ENCODE assay signal across 15 cellular contexts in the genomic region with DNA sequence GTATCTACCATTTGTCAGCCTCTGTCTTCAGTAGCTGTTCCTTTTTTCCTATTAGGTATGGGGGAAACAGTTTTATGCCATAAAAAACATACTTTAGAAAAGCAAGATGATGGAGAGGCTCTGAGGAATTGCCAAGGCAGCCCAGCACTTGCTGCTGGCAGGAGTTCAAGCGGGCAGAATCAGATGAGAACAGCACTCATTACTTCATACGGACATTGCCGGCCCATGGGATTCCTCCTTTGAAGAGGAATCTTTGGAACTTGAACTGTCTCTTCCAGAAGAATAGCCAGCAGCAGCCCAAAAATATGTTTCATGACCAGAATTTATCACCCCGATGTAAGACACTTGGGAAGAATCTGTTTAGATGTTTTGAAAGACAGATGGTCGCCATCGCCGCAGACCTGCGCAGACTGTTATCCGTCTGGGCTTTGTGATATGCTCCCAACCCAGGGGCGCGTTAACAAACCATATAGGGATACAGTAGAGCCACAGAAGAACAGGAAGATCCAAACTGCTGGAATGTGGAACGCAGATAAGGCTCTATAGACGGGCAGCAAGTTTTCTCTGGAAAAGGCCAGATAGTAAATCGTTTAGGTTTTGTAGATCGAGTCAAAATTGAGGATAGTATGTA. TPM values are rescaled to one million over a fixed set of nuclear protein-coding genes. Genes with fewer than 3 reads are reported as not detected.
DNase-seq lines count a peak whose midpoint lies in the region; ATAC-seq, FAIRE-seq and TF ChIP-seq lines count a peak whose summit lies in the region.
"Had no signal": no experiment of that assay in that cellular context is flagged by ENCODE, and none has a peak within 500 bp of the region (broad histone marks: within the 10 kb centered on the region; RNA-seq: fewer than 3 reads in every experiment).

No MANE protein-coding gene starts in this region.

- H3K36me3 ChIP-seq in astrocyte (ENCODE audit: insufficient read depth, low read length) = no peaks in the 10 kb centered on the region
- no peaks in the 10 kb centered on the region for H3K36me3 ChIP-seq in subcutaneous abdominal adipose tissue (ENCODE audit: control insufficient read depth in 5 of 5, insufficient read depth in 5 of 5, low read length in 5 of 5)
- H3K36me3 ChIP-seq: spleen had no signal

- no peak for FAIRE-seq in astrocyte (lab: Jason Lieb, UNC)

- H3K27ac ChIP-seq in astrocyte (ENCODE audit: low read depth, low read length) = no peak overlapping the region
- H3K27ac ChIP-seq in right cardiac atrium (ENCODE audit: low read length) = peak overlapping the region; percentile 89
- peak overlapping the region; percentile 46 for H3K27ac ChIP-seq in subcutaneous abdominal adipose tissue (ENCODE audit: low read depth, low read length)

- H3K79me2 ChIP-seq in astrocyte (ENCODE audit: insufficient read depth, low read length) = peaks cover 4% of the 10 kb centered on the region

- intact Hi-C loops in right cardiac atrium (cut with DNase I) = no loop called here
- intact Hi-C loops in posterior cingulate gyrus (cut with DNase I) = no loop called here

- H3K4me1 Mint-ChIP-seq in astrocyte (ENCODE audit: low read depth, unreplicated experiment) = peaks cover 20% of the 10 kb centered on the region

- H3K9me3 Mint-ChIP-seq in astrocyte (ENCODE audit: unreplicated experiment) = no peaks in the 10 kb centered on the region
- H3K9me3 Mint-ChIP-seq: activated CD4-positive, alpha-beta memory T cell treated with anti-CD3 and anti-CD28 coated beads, Interleukin-2, amount 10 ng/mL, durations not matched to agents 7 days and 5 days; naive B cell had no signal

- no peak overlapping the region for H3K4me2 ChIP-seq in astrocyte (ENCODE audit: low read length)

- peak overlapping the region; percentile 49 for H3K27ac Mint-ChIP-seq in astrocyte (ENCODE audit: unreplicated experiment)
- H3K27ac Mint-ChIP-seq: activated CD4-positive, alpha-beta memory T cell treated with anti-CD3 and anti-CD28 coated beads, Interleukin-2, amount 10 ng/mL, durations not matched to agents 7 days and 5 days; H9 had no signal

- no peaks in the 10 kb centered on the region for H3K36me3 Mint-ChIP-seq in astrocyte (ENCODE audit: low read depth, unreplicated experiment)
- H3K36me3 Mint-ChIP-seq: naive B cell had no signal

- H3K27me3 ChIP-seq in astrocyte (ENCODE audit: insufficient read depth, low read length) (no peaks in the 10 kb centered on the region), right cardiac atrium (ENCODE audit: control insufficient read depth, insufficient read depth) (no peaks in the 10 kb centered on the region), subcutaneous abdominal adipose tissue (ENCODE audit: control insufficient read depth in 5 of 5, insufficient read depth in 4 of 5, low read length in 5 of 5) (no peaks in the 10 kb centered on the region)
- H3K27me3 ChIP-seq: spleen had no signal

- H4K20me1 ChIP-seq in astrocyte (ENCODE audit: insufficient read depth, low read length) = no peaks in the 10 kb centered on the region

- TF ChIP-seq CTCF in astrocyte (IDR thresholded peaks at IDR 0.05; ENCODE audit: insufficient read depth, low read depth, low read length) = no peak

- H2AFZ ChIP-seq in astrocyte (ENCODE audit: low read depth, low read length) = no peak overlapping the region

- H3K4me3 Mint-ChIP-seq in astrocyte (ENCODE audit: unreplicated experiment) = no peak overlapping the region
- H3K4me3 Mint-ChIP-seq: activated CD4-positive, alpha-beta memory T cell treated with anti-CD3 and anti-CD28 coated beads, Interleukin-2, amount 10 ng/mL, durations not matched to agents 7 days and 5 days; H9 had no signal

- no peaks in the 10 kb centered on the region for H3K27me3 Mint-ChIP-seq in astrocyte (ENCODE audit: low read depth, unreplicated experiment)
- H3K27me3 Mint-ChIP-seq: activated CD4-positive, alpha-beta memory T cell treated with anti-CD3 and anti-CD28 coated beads, Interleukin-2, amount 10 ng/mL, durations not matched to agents 7 days and 5 days; naive B cell had no signal

- WGBS in right cardiac atrium = 23% methylated on average over 15 of the region's 15 CpGs

- peak; percentile 68 for DNase-seq in GM03348 (ENCODE audit: low spot score)
- peak; percentile 57 for DNase-seq in astrocyte (ENCODE audit: low read depth)
- DNase-seq in right cardiac atrium = peak in 1 of 3 donors; percentile 81
- DNase-seq in dermis blood vessel endothelial cell = no peak
- DNase-seq in posterior cingulate gyrus = no peak
- DNase-seq in NCI-H1417 (lab: John Stamatoyannopoulos, UW) = no peak
- DNase-seq: activated CD4-positive, alpha-beta memory T cell treated with anti-CD3 and anti-CD28 coated beads, Interleukin-2, amount 10 ng/mL, durations not matched to agents 7 days and 5 days; activated naive CD4-positive, alpha-beta T cell treated with Interleukin-2 at 50 U/mL for 16 hours; effector CD4-positive, alpha-beta T cell; H9; naive B cell; NCI-H1694; spleen had no signal

- no peak overlapping the region for H3K9ac ChIP-seq in astrocyte (ENCODE audit: low read length)
- no peak overlapping the region for H3K9ac ChIP-seq in subcutaneous abdominal adipose tissue (ENCODE audit: low read length in 5 of 5)

- no peak overlapping the region for H3K4me3 ChIP-seq in astrocyte (ENCODE audit: insufficient read depth, low read depth, low read length)
- H3K4me3 ChIP-seq in right cardiac atrium (ENCODE audit: low read length) = no peak overlapping the region
- peak overlapping the region in 1 of 5 donors; percentile 6 for H3K4me3 ChIP-seq in subcutaneous abdominal adipose tissue (ENCODE audit: low read depth in 1 of 5, low read length in 5 of 5)
- H3K4me3 ChIP-seq: spleen had no signal

- peaks cover 21% of the 10 kb centered on the region for H3K4me1 ChIP-seq in astrocyte (ENCODE audit: insufficient read depth, low read length)
- peaks cover 9% of the 10 kb centered on the region for H3K4me1 ChIP-seq in right cardiac atrium (ENCODE audit: control insufficient read depth, insufficient read depth, low read length)
- peaks cover 16 to 53% (median 47%) of the 10 kb centered on the region in 5 donors for H3K4me1 ChIP-seq in subcutaneous abdominal adipose tissue (ENCODE audit: control insufficient read depth in 5 of 5, insufficient read depth in 5 of 5, low read length in 5 of 5)

- ATAC-seq in right cardiac atrium = no peak
- no peak for ATAC-seq in HG03025 (IDR thresholded peaks at IDR 0.05; ENCODE audit: low FRiP score, unreplicated experiment)

- H3K9me3 ChIP-seq in astrocyte (ENCODE audit: insufficient read depth, low read depth, low read length) (no peaks in the 10 kb centered on the region), right cardiac atrium (ENCODE audit: control insufficient read depth, low read length) (no peaks in the 10 kb centered on the region), subcutaneous abdominal adipose tissue (ENCODE audit: control insufficient read depth in 5 of 5, low read length in 5 of 5) (no peaks in the 10 kb centered on the region)
- H3K9me3 ChIP-seq: spleen had no signal

RNA-seq across cellular contexts. Expression of a gene that starts 3.6 kb away (rescaled TPM):
- total RNA-seq in astrocyte (29.4 and 41.6 TPM in 2 replicates), right cardiac atrium (100 to 1,000 TPM; 124 to 195 (median 159) TPM), dermis blood vessel endothelial cell (50.9 and 68.4 TPM in 2 replicates)
- 132 TPM for polyA plus RNA-seq in right cardiac atrium

RNA-seq across cellular contexts. Expression of a gene that starts 35.2 kb away (rescaled TPM):
- total RNA-seq in astrocyte = 32.6 and 35.5 TPM in 2 replicates
- 10 to 100 TPM; 19.6 to 21.2 (median 20.0) TPM for total RNA-seq in right cardiac atrium
- polyA plus RNA-seq in right cardiac atrium = 17.3 TPM
- 23.5 and 30.9 TPM in 2 replicates for total RNA-seq in dermis blood vessel endothelial cell

RNA-seq across cellular contexts. Expression of a gene that starts 52.1 kb away (rescaled TPM):
- total RNA-seq in astrocyte = 998 and 1,163 TPM in 2 replicates
- 100 to 1,000 TPM; 741 to 785 (median 759) TPM for total RNA-seq in right cardiac atrium
- polyA plus RNA-seq in right cardiac atrium = 1,436 TPM
- total RNA-seq in dermis blood vessel endothelial cell = 926 and 1,911 TPM in 2 replicates

Comparison
In these comparisons a context has a peak if more than half of its experiments do, and no peak if none do; other contexts are left out.
1. DNase-seq: peak in GM03348 (single experiment) and astrocyte (single experiment); none in dermis blood vessel endothelial cell (single experiment), posterior cingulate gyrus (0 of 10) and NCI-H1417 (0 of 3).